In the genomic region with DNA sequence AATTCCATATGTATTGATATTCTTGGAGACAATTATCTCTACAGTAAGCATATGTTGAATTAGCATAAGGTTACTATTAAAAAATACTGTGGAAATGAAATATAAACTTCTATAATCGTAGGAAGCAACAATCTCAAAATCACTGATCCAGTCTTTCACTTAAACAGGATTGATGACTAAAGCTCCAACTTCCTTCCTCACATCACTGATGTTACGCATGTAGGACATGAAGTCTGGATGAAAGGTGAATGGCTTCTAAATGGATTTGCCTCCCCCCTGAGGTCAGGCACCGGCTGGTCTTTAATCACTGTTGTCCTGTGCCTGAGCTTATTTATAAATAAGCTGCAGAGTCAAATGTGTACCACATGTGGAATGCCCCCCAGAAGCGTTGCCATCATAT, we compare ENCODE assay signal across 28 cellular contexts.
DNase-seq lines count a peak whose midpoint lies in the region; ATAC-seq, FAIRE-seq and TF ChIP-seq lines count a peak whose summit lies in the region.
"Had no signal": no experiment of that assay in that cellular context is flagged by ENCODE, and none has a peak within 500 bp of the region (broad histone marks: within the 10 kb centered on the region; RNA-seq: fewer than 3 reads in every experiment).

No MANE protein-coding gene starts in this region.

- dilution Hi-C loops in endothelial cell of umbilical vein (cut with MboI; ENCODE audit: extremely low pct_ligation_motif_present, low sequenced_read_pairs): no loop called here

- peak; percentile 21 for DNase-seq in NCI-H82 treated with DMSO at 0.1 percent for 48 hours (lab: John Stamatoyannopoulos, UW; ENCODE audit: unreplicated experiment)
- DNase-seq in dermis microvascular lymphatic vessel endothelial cell (ENCODE audit: low read depth in 2 of 2): peak; percentile 62 to 78
- peak; percentile 49 for DNase-seq in endothelial cell of umbilical vein (ENCODE audit: low read depth, low spot score)
- peak; percentile 77 to 82 for DNase-seq in lung microvascular endothelial cell (ENCODE audit: low read depth in 2 of 2)
- no peak for DNase-seq in HPDE6-E6E7 (ENCODE audit: extremely low spot score)
- DNase-seq in NCI-H1436 (lab: John Stamatoyannopoulos, UW): no peak
- no peak for DNase-seq in NCI-H2227 (lab: John Stamatoyannopoulos, UW; ENCODE audit: unreplicated experiment)
- DNase-seq: 8988T; ACHN; BE2C; C1 segment of cervical spinal cord; CD4-positive, alpha-beta memory T cell; CD4-positive, CD25-positive, alpha-beta regulatory T cell; CD8-positive, alpha-beta memory T cell; COR-L47; DMS 273 treated with DMSO at 0.1 percent for 48 hours; DMS153; DMS53; DMS79; DND-41; EL; GDM1 had no signal

- no peak for ATAC-seq in GM21529 (IDR thresholded peaks at IDR 0.05; ENCODE audit: unreplicated experiment)
- ATAC-seq: GM12878 had no signal

- H4K20me1 ChIP-seq in endothelial cell of umbilical vein (replicated peaks; ENCODE audit: control insufficient read depth, extremely low read depth, insufficient read depth, low read length): no peaks in the 10 kb centered on the region
- H4K20me1 ChIP-seq: BLaER1 had no signal

- CTCF ChIA-PET in endothelial cell of umbilical vein (lab: Charles Lee): interaction anchor here (1.1 to 1.9 kb wide), 4 partner anchors 8 to 299 kb away, joined by 3 to 10 read pairs (median 4); no protein-coding TSS in a partner anchor

- no peak overlapping the region for H3K4me3 ChIP-seq in endothelial cell of umbilical vein (replicated peaks in 1 of 3; ENCODE audit: insufficient read depth in 1 of 3, low read depth in 1 of 3, low read length in 3 of 3)
- H3K4me3 ChIP-seq: BLaER1, GM12878 had no signal

- no peak for TF ChIP-seq CTCF in endothelial cell of umbilical vein (IDR thresholded peaks at IDR 0.05; ENCODE audit: extremely low read depth in 1 of 2, insufficient read depth in 1 of 2, low read depth in 1 of 2, low read length in 2 of 2)

- peak; percentile 88 for FAIRE-seq in endothelial cell of umbilical vein (lab: Jason Lieb, UNC)
- FAIRE-seq: A204.1, GM12878, GM12892, GM18507 had no signal

- POLR2A ChIA-PET in endothelial cell of umbilical vein (lab: Charles Lee): no interaction called here

- H3K79me2 ChIP-seq in endothelial cell of umbilical vein (ENCODE audit: control insufficient read depth, insufficient read depth, low read length): no peaks in the 10 kb centered on the region

- H2AFZ ChIP-seq in endothelial cell of umbilical vein (ENCODE audit: low read depth, low read length): no peak overlapping the region

- H3K9ac ChIP-seq in endothelial cell of umbilical vein (replicated peaks; ENCODE audit: extremely low read depth, insufficient read depth, low read length): no peak overlapping the region
- H3K9ac ChIP-seq: BLaER1 had no signal

- H3K9me3 ChIP-seq in endothelial cell of umbilical vein (replicated peaks; ENCODE audit: control insufficient read depth, insufficient read depth, low read length): no peaks in the 10 kb centered on the region
- H3K9me3 ChIP-seq: BE2C, BLaER1 had no signal

- H3K9me1 ChIP-seq in endothelial cell of umbilical vein (replicated peaks; ENCODE audit: control insufficient read depth, extremely low read depth, insufficient read depth, low read length): no peaks in the 10 kb centered on the region

- peaks cover 10% of the 10 kb centered on the region for H3K4me1 ChIP-seq in endothelial cell of umbilical vein (ENCODE audit: control insufficient read depth, extremely low read depth, insufficient read depth, low read length)
- H3K4me1 ChIP-seq: BE2C, BLaER1 had no signal

- intact Hi-C loops in endothelial cell of umbilical vein (cut with micrococcal nuclease): no loop called here

- peak overlapping the region; percentile 79 for H3K4me2 ChIP-seq in endothelial cell of umbilical vein (ENCODE audit: insufficient read depth, low read length)
- H3K4me2 ChIP-seq: BLaER1 had no signal

- H3K27ac ChIP-seq in endothelial cell of umbilical vein (ENCODE audit: insufficient read depth, low read depth, low read length): peak overlapping the region; percentile 45
- H3K27ac ChIP-seq: BLaER1 had no signal

- H3K27me3 ChIP-seq in endothelial cell of umbilical vein (ENCODE audit: control insufficient read depth in 2 of 2, insufficient read depth in 2 of 2, low read length in 2 of 2): no peaks in the 10 kb centered on the region
- H3K27me3 ChIP-seq: BE2C, BLaER1 had no signal

- no TSS peak for BruUV-seq in endothelial cell of umbilical vein (replicated peaks; lab: Mats Ljungman, UMichigan)

- no peaks in the 10 kb centered on the region for H3K36me3 ChIP-seq in endothelial cell of umbilical vein (ENCODE audit: control insufficient read depth in 2 of 2, extremely low read depth in 1 of 2, insufficient read depth in 2 of 2, low read length in 2 of 2)
- H3K36me3 ChIP-seq: BE2C, BLaER1 had no signal

- no peak for TF ChIP-seq POLR2A in endothelial cell of umbilical vein (IDR thresholded peaks at IDR 0.05; ENCODE audit: low read depth, low read length)

TF ChIP-seq in endothelial cell of umbilical vein, 7 proteins besides CTCF, POLR2A, EP300 and RAD21:
- TF ChIP-seq POLR2AphosphoS5 (IDR thresholded peaks at IDR 0.05; ENCODE audit: insufficient read depth, low read depth, low read length) (peak; percentile 26), MYC (IDR thresholded peaks at IDR 0.05; ENCODE audit: low read depth, low read length) (no peak), FOS (IDR thresholded peaks at IDR 0.05; ENCODE audit: borderline replicate concordance, insufficient read depth, low read length) (peak; percentile 64), GATA2 (IDR thresholded peaks at IDR 0.05; ENCODE audit: insufficient read depth, insufficient read length, low read depth, low read length) (peak; percentile 58), MAX (IDR thresholded peaks at IDR 0.05; ENCODE audit: insufficient read depth, insufficient read length) (no peak), JUN (IDR thresholded peaks at IDR 0.05; ENCODE audit: borderline replicate concordance, insufficient read depth, insufficient read length, low read depth) (peak; percentile 51)

Comparison
In these comparisons a context has a peak if more than half of its experiments do, and no peak if none do; other contexts are left out.
1. DNase-seq: peak in NCI-H82 treated with DMSO at 0.1 percent for 48 hours (single experiment), dermis microvascular lymphatic vessel endothelial cell (2 of 2), endothelial cell of umbilical vein (single experiment) and lung microvascular endothelial cell (2 of 2); none in HPDE6-E6E7 (single experiment), NCI-H1436 (single experiment) and NCI-H2227 (single experiment).